8 cellular contexts compared by ENCODE assay signal in genomic region chr17:65556014-65556909, GRCh38. TPM values are rescaled to one million over a fixed set of nuclear protein-coding genes. Genes with fewer than 3 reads are reported as not detected.
DNase-seq lines count a peak whose midpoint lies in the region; ATAC-seq, FAIRE-seq and TF ChIP-seq lines count a peak whose summit lies in the region.

No MANE protein-coding gene starts in this region.

- peaks cover 19 to 31% (median 25%) of the 10 kb centered on the region in 4 donors for H3K4me1 Mint-ChIP-seq in CD4-positive, alpha-beta memory T cell

- H3K27me3 Mint-ChIP-seq in CD4-positive, alpha-beta memory T cell, result no peaks in the 10 kb centered on the region

- peaks cover 6 to 19% of the 10 kb centered on the region in 2 donors for H3K36me3 Mint-ChIP-seq in CD4-positive, alpha-beta memory T cell

- BruUV-seq in endothelial cell of umbilical vein (replicated peaks; lab: Mats Ljungman, UMichigan), result no TSS peak

- intact Hi-C loops in CD4-positive, alpha-beta memory T cell (cut with micrococcal nuclease), result loop anchor here (1.0 to 2.0 kb wide), 8 partner anchors 17 to 609 kb away; no protein-coding TSS in a partner anchor
- intact Hi-C loops in endothelial cell of umbilical vein (cut with micrococcal nuclease), result loop anchor here (1.0 to 2.0 kb wide), 5 partner anchors 197 to 433 kb away; no protein-coding TSS in a partner anchor

- H3K9me1 ChIP-seq in endothelial cell of umbilical vein (replicated peaks; ENCODE audit: control insufficient read depth, extremely low read depth, insufficient read depth, low read length), result no peaks in the 10 kb centered on the region

- no peaks in the 10 kb centered on the region for H3K79me2 ChIP-seq in endothelial cell of umbilical vein (ENCODE audit: control insufficient read depth, insufficient read depth, low read length)

- ATAC-seq in GM21528 (IDR thresholded peaks at IDR 0.05; ENCODE audit: low FRiP score, unreplicated experiment), result peak; percentile 39

- H3K36me3 ChIP-seq in CD4-positive, alpha-beta memory T cell (ENCODE audit: insufficient read depth, low read length), result no peaks in the 10 kb centered on the region
- H3K36me3 ChIP-seq in endothelial cell of umbilical vein (ENCODE audit: control insufficient read depth in 2 of 2, extremely low read depth in 1 of 2, insufficient read depth in 2 of 2, low read length in 2 of 2) (no peaks in the 10 kb centered on the region), muscle layer of duodenum (ENCODE audit: control insufficient read depth in 1 of 2, insufficient read depth in 2 of 2, low read length in 2 of 2) (no peaks in the 10 kb centered on the region)

- no peaks in the 10 kb centered on the region for H3K9me3 ChIP-seq in CD4-positive, alpha-beta memory T cell (ENCODE audit: control insufficient read depth in 1 of 2, low read length in 2 of 2)
- H3K9me3 ChIP-seq in endothelial cell of umbilical vein (replicated peaks; ENCODE audit: control insufficient read depth, insufficient read depth, low read length) (no peaks in the 10 kb centered on the region), muscle layer of duodenum (ENCODE audit: control insufficient read depth in 1 of 2, low read length in 2 of 2) (no peaks in the 10 kb centered on the region)

- no peaks in the 10 kb centered on the region for H3K9me3 Mint-ChIP-seq in CD4-positive, alpha-beta memory T cell

- peak overlapping the region; percentile 5 to 48 for H3K4me3 ChIP-seq in CD4-positive, alpha-beta memory T cell (ENCODE audit: low read length in 2 of 2)
- no peak overlapping the region for H3K4me3 ChIP-seq in endothelial cell of umbilical vein (replicated peaks in 1 of 3; ENCODE audit: insufficient read depth in 1 of 3, low read depth in 1 of 3, low read length in 3 of 3)
- peak overlapping the region; percentile 23 to 30 for H3K4me3 ChIP-seq in muscle layer of duodenum (ENCODE audit: low read depth in 1 of 2, low read length in 2 of 2)

- H3K27ac Mint-ChIP-seq in CD4-positive, alpha-beta memory T cell, result no peak overlapping the region

- H3K4me1 ChIP-seq in CD4-positive, alpha-beta memory T cell (ENCODE audit: insufficient read depth, low read length), result peaks cover 27% of the 10 kb centered on the region
- H3K4me1 ChIP-seq in endothelial cell of umbilical vein (ENCODE audit: control insufficient read depth, extremely low read depth, insufficient read depth, low read length), result peaks cover 5% of the 10 kb centered on the region
- peaks cover 7 to 21% of the 10 kb centered on the region in 2 donors for H3K4me1 ChIP-seq in muscle layer of duodenum (ENCODE audit: control insufficient read depth in 1 of 2, insufficient read depth in 2 of 2, low read length in 2 of 2)

- TF ChIP-seq CTCF in endothelial cell of umbilical vein (IDR thresholded peaks at IDR 0.05; ENCODE audit: extremely low read depth in 1 of 2, insufficient read depth in 1 of 2, low read depth in 1 of 2, low read length in 2 of 2), result peak; percentile 76 to 79

- no peaks in the 10 kb centered on the region for H3K27me3 ChIP-seq in CD4-positive, alpha-beta memory T cell (ENCODE audit: insufficient read depth, low read length)
- H3K27me3 ChIP-seq in endothelial cell of umbilical vein (ENCODE audit: control insufficient read depth in 2 of 2, insufficient read depth in 2 of 2, low read length in 2 of 2) (peaks cover 4 to 5% of the 10 kb centered on the region in 2 experiments), muscle layer of duodenum (ENCODE audit: low read depth, low read length) (no peaks in the 10 kb centered on the region)

- CTCF ChIA-PET in CD4-positive, alpha-beta memory T cell (lab: Charles Lee; ENCODE audit: partially characterized antibody), result interaction anchor here (0.6 to 4.0 kb wide), 22 partner anchors 10 to 325 kb away, joined by 3 to 32 read pairs (median 4); no protein-coding TSS in a partner anchor
- CTCF ChIA-PET in endothelial cell of umbilical vein (lab: Charles Lee), result interaction anchor here (0.7 to 6.2 kb wide), 16 partner anchors 8 to 609 kb away, joined by 3 to 67 read pairs (median 3); no protein-coding TSS in a partner anchor

- H3K4me2 ChIP-seq in endothelial cell of umbilical vein (ENCODE audit: insufficient read depth, low read length), result no peak overlapping the region

- no peak for TF ChIP-seq POLR2A in endothelial cell of umbilical vein (IDR thresholded peaks at IDR 0.05; ENCODE audit: low read depth, low read length)

- no peak overlapping the region for H2AFZ ChIP-seq in endothelial cell of umbilical vein (ENCODE audit: low read depth, low read length)

- H3K27ac ChIP-seq in CD4-positive, alpha-beta memory T cell (ENCODE audit: low read depth, low read length), result peak overlapping the region; percentile 42
- H3K27ac ChIP-seq in endothelial cell of umbilical vein (ENCODE audit: insufficient read depth, low read depth, low read length) (no peak overlapping the region), muscle layer of duodenum (ENCODE audit: low read length) (no peak overlapping the region)

- H3K4me3 Mint-ChIP-seq in CD4-positive, alpha-beta memory T cell, result no peak overlapping the region

- POLR2A ChIA-PET in CD4-positive, alpha-beta memory T cell (lab: Charles Lee; ENCODE audit: partially characterized antibody), result interaction anchor here (1.0 to 2.0 kb wide), 3 partner anchors 17 to 33 kb away, joined by 3 to 9 read pairs (median 4); no protein-coding TSS in a partner anchor
- POLR2A ChIA-PET in endothelial cell of umbilical vein (lab: Charles Lee), result no interaction called here

- H3K9ac ChIP-seq in endothelial cell of umbilical vein (replicated peaks; ENCODE audit: extremely low read depth, insufficient read depth, low read length), result no peak overlapping the region

- dilution Hi-C loops in endothelial cell of umbilical vein (cut with MboI; ENCODE audit: extremely low pct_ligation_motif_present, low sequenced_read_pairs), result no loop called here

- peak; percentile 12 for FAIRE-seq in endothelial cell of umbilical vein (lab: Jason Lieb, UNC)

- no peaks in the 10 kb centered on the region for H4K20me1 ChIP-seq in endothelial cell of umbilical vein (replicated peaks; ENCODE audit: control insufficient read depth, extremely low read depth, insufficient read depth, low read length)

- peak; percentile 86 to 89 (median 87) for DNase-seq in CD4-positive, alpha-beta memory T cell
- DNase-seq in NCI-H226 (peak; percentile 25), endothelial cell of umbilical vein (ENCODE audit: low read depth, low spot score) (peak; percentile 21), cortex of kidney (lab: John Stamatoyannopoulos, UW) (no peak)
- peak; percentile 64 to 94 (median 92) for DNase-seq in activated CD8-positive, alpha-beta memory T cell treated with anti-CD3 and anti-CD28 coated beads for 48 hours (ENCODE audit: low read depth in 2 of 3, low spot score in 2 of 3)
- peak; percentile 98 for DNase-seq in stimulated activated CD8-positive, alpha-beta memory T cell treated with anti-CD3 and anti-CD28 coated beads, Interleukin-4, amount 100 ng/mL, for 48 hours

TF ChIP-seq in endothelial cell of umbilical vein, 7 proteins besides CTCF, POLR2A, EP300 and RAD21:
- TF ChIP-seq MYC (IDR thresholded peaks at IDR 0.05; ENCODE audit: low read depth, low read length) (no peak), EZH2 (IDR thresholded peaks at IDR 0.05; ENCODE audit: borderline replicate concordance, low read depth, low read length, severe bottlenecking) (no peak), POLR2AphosphoS5 (IDR thresholded peaks at IDR 0.05; ENCODE audit: insufficient read depth, low read depth, low read length) (no peak), JUN (IDR thresholded peaks at IDR 0.05; ENCODE audit: borderline replicate concordance, insufficient read depth, insufficient read length, low read depth) (no peak), FOS (IDR thresholded peaks at IDR 0.05; ENCODE audit: borderline replicate concordance, insufficient read depth, low read length) (no peak), MAX (IDR thresholded peaks at IDR 0.05; ENCODE audit: insufficient read depth, insufficient read length) (no peak), GATA2 (IDR thresholded peaks at IDR 0.05; ENCODE audit: insufficient read depth, insufficient read length, low read depth, low read length) (no peak)

RNA-seq across cellular contexts. Expression of gene AXIN2, which starts 5.2 kb away (rescaled TPM):
- total RNA-seq in CD4-positive, alpha-beta memory T cell, result 10 to 100 TPM; 30.1 to 30.3 TPM
- polyA plus RNA-seq in CD4-positive, alpha-beta memory T cell, result 10 to 100 TPM in 1 of 2 donors, 1 to 10 TPM in 1; 3.4 to 11.8 TPM
- 3.0 and 3.1 TPM in 2 replicates for total RNA-seq in endothelial cell of umbilical vein
- polyA plus RNA-seq in endothelial cell of umbilical vein, result 1.3 and 1.6 TPM in 2 replicates
- 0.71 and 0.99 TPM in 2 replicates for polyA plus RNA-seq in endothelial cell of umbilical vein (2011; cell fraction: cytosol; rRNA removed)
- polyA plus RNA-seq in endothelial cell of umbilical vein (2011; cell fraction: nucleus; rRNA removed), result 3.0 and 3.7 TPM in 2 replicates
- 0.78 and 1.0 TPM in 2 replicates for polyA plus RNA-seq in endothelial cell of umbilical vein (2012)
- polyA minus RNA-seq in endothelial cell of umbilical vein, result 2.0 and 2.5 TPM in 2 replicates
- not detected for polyA minus RNA-seq in endothelial cell of umbilical vein (2011; cell fraction: cytosol; rRNA and poly(A)+ RNA removed)
- polyA minus RNA-seq in endothelial cell of umbilical vein (2011; cell fraction: nucleus; rRNA and poly(A)+ RNA removed), result 2.3 and 3.5 TPM in 2 replicates

Comparison
In these comparisons a context has a peak if more than half of its experiments do, and no peak if none do; other contexts are left out.
1. H3K4me3 ChIP-seq: peak in CD4-positive, alpha-beta memory T cell (2 of 2) and muscle layer of duodenum (2 of 2); none in endothelial cell of umbilical vein (0 of 3).